9 cellular contexts compared by ENCODE assay signal in the genomic region with DNA sequence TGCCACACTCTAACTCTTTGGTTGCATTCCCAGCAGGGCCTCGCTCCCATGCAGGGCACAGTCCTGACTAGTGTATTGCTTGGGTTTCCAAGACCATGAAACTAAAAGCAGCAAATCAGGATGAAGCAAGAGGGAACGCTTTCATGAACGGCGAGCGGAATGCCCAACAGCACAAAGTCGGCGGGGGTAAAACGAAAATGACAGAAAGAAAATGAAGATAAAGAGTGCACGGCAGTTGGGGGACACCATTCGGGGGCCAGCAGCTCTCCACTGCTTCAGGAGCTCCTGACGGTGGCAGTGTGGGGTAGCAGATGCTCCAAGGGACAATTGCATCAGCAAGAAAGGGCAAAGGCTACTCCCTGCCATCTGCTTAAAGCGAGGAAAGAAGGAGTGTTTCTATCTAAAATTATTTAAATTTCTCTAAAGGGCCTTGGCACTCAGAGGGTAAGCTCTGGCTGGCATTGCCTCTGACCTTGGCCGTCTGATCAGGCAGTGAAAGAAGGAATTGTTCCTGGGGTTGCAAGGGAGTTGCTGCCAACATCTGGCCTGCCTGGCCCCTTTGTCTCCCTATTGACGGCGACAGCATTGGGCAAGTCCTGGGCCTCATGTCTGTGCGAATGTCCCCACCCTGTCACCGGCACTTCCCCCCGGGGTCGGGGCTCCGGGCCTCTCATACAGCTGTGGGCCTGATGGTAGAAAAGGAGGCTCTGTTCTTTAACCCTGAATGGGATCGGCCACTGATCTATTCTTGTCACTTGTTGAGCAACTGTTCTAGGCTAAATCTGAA.
DNase-seq lines count a peak whose midpoint lies in the region; ATAC-seq and TF ChIP-seq lines count a peak whose summit lies in the region.
"Had no signal": no experiment of that assay in that cellular context is flagged by ENCODE, and none has a peak within 500 bp of the region (broad histone marks: within the 10 kb centered on the region; RNA-seq: fewer than 3 reads in every experiment).

No MANE protein-coding gene starts in this region.

- peaks cover 0 to 9% of the 10 kb centered on the region in 2 donors for H3K4me1 ChIP-seq in breast epithelium
- H3K4me1 ChIP-seq: parathyroid adenoma had no signal

- no peaks in the 10 kb centered on the region for H3K9me3 ChIP-seq in breast epithelium

- H3K9me3 Mint-ChIP-seq in stimulated activated effector memory CD8-positive, alpha-beta T cell treated with anti-CD3 and anti-CD28 coated beads, Interleukin-12 subunit alpha, Interleukin-12 subunit beta, amount 100 ng/mL, for 72 hours, result no peaks in the 10 kb centered on the region

- H3K36me3 Mint-ChIP-seq in stimulated activated effector memory CD8-positive, alpha-beta T cell treated with anti-CD3 and anti-CD28 coated beads, Interleukin-12 subunit alpha, Interleukin-12 subunit beta, amount 100 ng/mL, for 72 hours, result peaks cover 7% of the 10 kb centered on the region

- no peak overlapping the region for H3K4me3 ChIP-seq in breast epithelium

- H3K27ac ChIP-seq in breast epithelium, result peak overlapping the region; percentile 71 to 85
- H3K27ac ChIP-seq: parathyroid adenoma had no signal

- H3K4me3 Mint-ChIP-seq in stimulated activated effector memory CD8-positive, alpha-beta T cell treated with anti-CD3 and anti-CD28 coated beads, Interleukin-12 subunit alpha, Interleukin-12 subunit beta, amount 100 ng/mL, for 72 hours, result no peak overlapping the region

- intact Hi-C loops in breast epithelium (cut with DNase I; ENCODE audit: low total_unique reads), result no loop called here

- peaks cover 32% of the 10 kb centered on the region for H3K4me1 Mint-ChIP-seq in stimulated activated effector memory CD8-positive, alpha-beta T cell treated with anti-CD3 and anti-CD28 coated beads, Interleukin-12 subunit alpha, Interleukin-12 subunit beta, amount 100 ng/mL, for 72 hours

- no peak for TF ChIP-seq POLR2A in breast epithelium (IDR thresholded peaks at IDR 0.05)

- H3K27ac Mint-ChIP-seq in stimulated activated effector memory CD8-positive, alpha-beta T cell treated with anti-CD3 and anti-CD28 coated beads, Interleukin-12 subunit alpha, Interleukin-12 subunit beta, amount 100 ng/mL, for 72 hours, result peak overlapping the region; percentile 48

- TF ChIP-seq CTCF in breast epithelium (IDR thresholded peaks at IDR 0.05), result no peak

- ATAC-seq in stimulated activated effector memory CD8-positive, alpha-beta T cell treated with anti-CD3 and anti-CD28 coated beads, Interleukin-12 subunit alpha, Interleukin-12 subunit beta, amount 100 ng/mL, for 72 hours, result no peak
- ATAC-seq in HG03442 (IDR thresholded peaks at IDR 0.05; ENCODE audit: unreplicated experiment), result no peak
- no peak for ATAC-seq in stimulated activated naive CD8-positive, alpha-beta T cell treated with anti-CD3 and anti-CD28 coated beads, Interleukin-15, Interleukin-2, amounts not matched to agents 100 U/mL and 50 U/mL, for 24 hours

- no peaks in the 10 kb centered on the region for H3K36me3 ChIP-seq in breast epithelium

- DNase-seq in HuH-7 (ENCODE audit: low spot score), result peak; percentile 52
- peak in 1 of 2 donors; percentile 57 for DNase-seq in breast epithelium (ENCODE audit: low spot score in 2 of 2)
- peak; percentile 58 for DNase-seq in iPS-NIHi7 (ENCODE audit: extremely low spot score)
- no peak for DNase-seq in stimulated activated effector memory CD8-positive, alpha-beta T cell treated with anti-CD3 and anti-CD28 coated beads, Interleukin-12 subunit alpha, Interleukin-12 subunit beta, amount 100 ng/mL, for 72 hours (ENCODE audit: low spot score in 2 of 2)
- no peak for DNase-seq in NCI-H345 (lab: John Stamatoyannopoulos, UW)
- DNase-seq in NCI-H226, result no peak
- no peak for DNase-seq in stimulated activated naive CD8-positive, alpha-beta T cell treated with anti-CD3 and anti-CD28 coated beads, Interleukin-15, Interleukin-2, amounts not matched to agents 100 U/mL and 50 U/mL, for 24 hours

- no peaks in the 10 kb centered on the region for H3K27me3 ChIP-seq in breast epithelium

Comparison
In these comparisons a context has a peak if more than half of its experiments do, and no peak if none do; other contexts are left out.
1. DNase-seq: peak in HuH-7 (single experiment) and iPS-NIHi7 (single experiment); none in stimulated activated effector memory CD8-positive, alpha-beta T cell treated with anti-CD3 and anti-CD28 coated beads, Interleukin-12 subunit alpha, Interleukin-12 subunit beta, amount 100 ng/mL, for 72 hours (0 of 2), NCI-H345 (single experiment), NCI-H226 (single experiment) and stimulated activated naive CD8-positive, alpha-beta T cell treated with anti-CD3 and anti-CD28 coated beads, Interleukin-15, Interleukin-2, amounts not matched to agents 100 U/mL and 50 U/mL, for 24 hours (single experiment).